Comparison of ENCODE assay signal across 1 cellular context in the genomic region with DNA sequence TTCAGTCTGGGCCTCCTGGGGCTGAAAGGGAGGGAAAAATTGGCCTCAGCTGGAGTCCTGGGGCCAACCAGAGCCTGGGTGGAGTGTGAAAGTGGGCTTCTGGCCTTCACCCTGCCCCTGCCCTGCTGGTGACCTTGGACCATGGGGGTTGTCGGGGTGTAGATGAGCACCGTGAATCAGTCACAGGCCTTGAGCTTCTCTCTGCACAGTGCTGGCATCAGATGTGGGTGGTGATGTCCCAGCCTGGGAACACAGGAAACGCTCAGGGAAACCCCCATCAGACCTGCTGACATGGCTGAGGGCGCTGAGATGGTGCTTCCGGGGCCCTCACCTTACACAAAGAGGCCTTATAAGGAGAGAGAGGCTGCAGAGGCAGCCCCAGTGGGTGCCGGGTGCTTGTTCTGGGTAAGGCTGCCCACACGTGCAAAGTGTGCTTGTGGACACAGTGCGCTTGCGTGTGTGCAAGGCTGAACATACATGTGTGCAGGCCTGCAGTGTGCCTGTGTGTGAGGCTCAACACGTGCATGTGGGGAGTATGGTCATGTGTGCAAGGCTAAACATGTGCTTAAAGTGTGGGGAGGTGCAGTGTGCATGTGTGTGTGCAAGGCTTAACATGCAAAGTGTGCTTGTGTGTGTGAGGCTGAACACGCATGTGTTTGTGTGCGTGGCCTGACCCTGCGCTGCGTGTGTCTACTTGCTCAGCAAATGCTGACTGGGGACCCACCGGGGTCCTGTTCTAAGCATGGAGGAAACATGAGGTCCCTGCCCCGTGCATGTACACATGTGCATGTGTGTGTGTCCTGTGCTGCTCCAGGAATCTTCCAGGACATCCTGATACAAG.
A peak's percentile ranks its signal among the peaks of the same experiment; 100 is the strongest.
TF ChIP-seq lines count a peak whose summit lies in the region.

No MANE protein-coding gene starts in this region.

TF ChIP-seq in HepG2, 621 proteins besides CTCF, POLR2A, EP300 and RAD21 (continued from another document and continues in another):
- TF ChIP-seq, protein P1, sequence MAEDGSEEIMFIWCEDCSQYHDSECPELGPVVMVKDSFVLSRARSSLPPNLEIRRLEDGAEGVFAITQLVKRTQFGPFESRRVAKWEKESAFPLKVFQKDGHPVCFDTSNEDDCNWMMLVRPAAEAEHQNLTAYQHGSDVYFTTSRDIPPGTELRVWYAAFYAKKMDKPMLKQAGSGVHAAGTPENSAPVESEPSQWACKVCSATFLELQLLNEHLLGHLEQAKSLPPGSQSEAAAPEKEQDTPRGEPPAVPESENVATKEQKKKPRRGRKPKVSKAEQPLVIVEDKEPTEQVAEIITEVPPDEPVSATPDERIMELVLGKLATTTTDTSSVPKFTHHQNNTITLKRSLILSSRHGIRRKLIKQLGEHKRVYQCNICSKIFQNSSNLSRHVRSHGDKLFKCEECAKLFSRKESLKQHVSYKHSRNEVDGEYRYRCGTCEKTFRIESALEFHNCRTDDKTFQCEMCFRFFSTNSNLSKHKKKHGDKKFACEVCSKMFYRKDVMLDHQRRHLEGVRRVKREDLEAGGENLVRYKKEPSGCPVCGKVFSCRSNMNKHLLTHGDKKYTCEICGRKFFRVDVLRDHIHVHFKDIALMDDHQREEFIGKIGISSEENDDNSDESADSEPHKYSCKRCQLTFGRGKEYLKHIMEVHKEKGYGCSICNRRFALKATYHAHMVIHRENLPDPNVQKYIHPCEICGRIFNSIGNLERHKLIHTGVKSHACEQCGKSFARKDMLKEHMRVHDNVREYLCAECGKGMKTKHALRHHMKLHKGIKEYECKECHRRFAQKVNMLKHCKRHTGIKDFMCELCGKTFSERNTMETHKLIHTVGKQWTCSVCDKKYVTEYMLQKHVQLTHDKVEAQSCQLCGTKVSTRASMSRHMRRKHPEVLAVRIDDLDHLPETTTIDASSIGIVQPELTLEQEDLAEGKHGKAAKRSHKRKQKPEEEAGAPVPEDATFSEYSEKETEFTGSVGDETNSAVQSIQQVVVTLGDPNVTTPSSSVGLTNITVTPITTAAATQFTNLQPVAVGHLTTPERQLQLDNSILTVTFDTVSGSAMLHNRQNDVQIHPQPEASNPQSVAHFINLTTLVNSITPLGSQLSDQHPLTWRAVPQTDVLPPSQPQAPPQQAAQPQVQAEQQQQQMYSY (CRISPR knock-in tag; IDR thresholded peaks at IDR 0.05) = no peak
- TF ChIP-seq, protein P2, sequence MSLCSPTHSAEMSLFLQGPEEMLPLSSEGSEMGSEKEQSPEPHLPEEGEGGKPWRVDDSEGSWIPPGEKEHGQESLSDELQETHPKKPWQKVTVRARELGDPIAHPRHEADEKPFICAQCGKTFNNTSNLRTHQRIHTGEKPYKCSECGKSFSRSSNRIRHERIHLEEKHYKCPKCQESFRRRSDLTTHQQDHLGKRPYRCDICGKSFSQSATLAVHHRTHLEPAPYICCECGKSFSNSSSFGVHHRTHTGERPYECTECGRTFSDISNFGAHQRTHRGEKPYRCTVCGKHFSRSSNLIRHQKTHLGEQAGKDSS (CRISPR knock-in tag; IDR thresholded peaks at IDR 0.05; ENCODE audit: borderline replicate concordance, low read depth) = no peak; the same call in 1 of the 2 replicates
- TF ChIP-seq HOXA9 (CRISPR knock-in tag; IDR thresholded peaks at IDR 0.05; ENCODE audit: borderline replicate concordance) = no peak
- no peak for TF ChIP-seq ZMYM2 (CRISPR knock-in tag; IDR thresholded peaks at IDR 0.05)
- TF ChIP-seq ZNF30 (CRISPR knock-in tag; IDR thresholded peaks at IDR 0.05) = no peak
- TF ChIP-seq ZSCAN29 (CRISPR knock-in tag; conservative IDR thresholded peaks at IDR 0.05) = no peak
- TF ChIP-seq, protein P3, sequence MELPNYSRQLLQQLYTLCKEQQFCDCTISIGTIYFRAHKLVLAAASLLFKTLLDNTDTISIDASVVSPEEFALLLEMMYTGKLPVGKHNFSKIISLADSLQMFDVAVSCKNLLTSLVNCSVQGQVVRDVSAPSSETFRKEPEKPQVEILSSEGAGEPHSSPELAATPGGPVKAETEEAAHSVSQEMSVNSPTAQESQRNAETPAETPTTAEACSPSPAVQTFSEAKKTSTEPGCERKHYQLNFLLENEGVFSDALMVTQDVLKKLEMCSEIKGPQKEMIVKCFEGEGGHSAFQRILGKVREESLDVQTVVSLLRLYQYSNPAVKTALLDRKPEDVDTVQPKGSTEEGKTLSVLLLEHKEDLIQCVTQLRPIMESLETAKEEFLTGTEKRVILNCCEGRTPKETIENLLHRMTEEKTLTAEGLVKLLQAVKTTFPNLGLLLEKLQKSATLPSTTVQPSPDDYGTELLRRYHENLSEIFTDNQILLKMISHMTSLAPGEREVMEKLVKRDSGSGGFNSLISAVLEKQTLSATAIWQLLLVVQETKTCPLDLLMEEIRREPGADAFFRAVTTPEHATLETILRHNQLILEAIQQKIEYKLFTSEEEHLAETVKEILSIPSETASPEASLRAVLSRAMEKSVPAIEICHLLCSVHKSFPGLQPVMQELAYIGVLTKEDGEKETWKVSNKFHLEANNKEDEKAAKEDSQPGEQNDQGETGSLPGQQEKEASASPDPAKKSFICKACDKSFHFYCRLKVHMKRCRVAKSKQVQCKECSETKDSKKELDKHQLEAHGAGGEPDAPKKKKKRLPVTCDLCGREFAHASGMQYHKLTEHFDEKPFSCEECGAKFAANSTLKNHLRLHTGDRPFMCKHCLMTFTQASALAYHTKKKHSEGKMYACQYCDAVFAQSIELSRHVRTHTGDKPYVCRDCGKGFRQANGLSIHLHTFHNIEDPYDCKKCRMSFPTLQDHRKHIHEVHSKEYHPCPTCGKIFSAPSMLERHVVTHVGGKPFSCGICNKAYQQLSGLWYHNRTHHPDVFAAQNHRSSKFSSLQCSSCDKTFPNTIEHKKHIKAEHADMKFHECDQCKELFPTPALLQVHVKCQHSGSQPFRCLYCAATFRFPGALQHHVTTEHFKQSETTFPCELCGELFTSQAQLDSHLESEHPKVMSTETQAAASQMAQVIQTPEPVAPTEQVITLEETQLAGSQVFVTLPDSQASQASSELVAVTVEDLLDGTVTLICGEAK (IDR thresholded peaks at IDR 0.05) = no peak
- TF ChIP-seq, protein P3 (CRISPR knock-in tag; IDR thresholded peaks at IDR 0.05) = no peak
- no peak for TF ChIP-seq CHD2 (IDR thresholded peaks at IDR 0.05; ENCODE audit: low read depth, low read length)
- no peak for TF ChIP-seq ZNF782 (CRISPR knock-in tag; IDR thresholded peaks at IDR 0.05; ENCODE audit: borderline replicate concordance)
- TF ChIP-seq SRSF1 (optimal IDR thresholded peaks at IDR 0.05; ENCODE audit: low read depth, low read length) = no peak
- TF ChIP-seq, protein P4, sequence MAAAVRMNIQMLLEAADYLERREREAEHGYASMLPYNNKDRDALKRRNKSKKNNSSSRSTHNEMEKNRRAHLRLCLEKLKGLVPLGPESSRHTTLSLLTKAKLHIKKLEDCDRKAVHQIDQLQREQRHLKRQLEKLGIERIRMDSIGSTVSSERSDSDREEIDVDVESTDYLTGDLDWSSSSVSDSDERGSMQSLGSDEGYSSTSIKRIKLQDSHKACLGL (CRISPR knock-in tag; IDR thresholded peaks at IDR 0.05) = peak; percentile 16; the same call in 1 of the 2 replicates
- TF ChIP-seq CC2D1A (CRISPR knock-in tag; IDR thresholded peaks at IDR 0.05) = no peak
- TF ChIP-seq ZNF775 (CRISPR knock-in tag; IDR thresholded peaks at IDR 0.05; ENCODE audit: borderline replicate concordance) = no peak
- TF ChIP-seq, protein P5, sequence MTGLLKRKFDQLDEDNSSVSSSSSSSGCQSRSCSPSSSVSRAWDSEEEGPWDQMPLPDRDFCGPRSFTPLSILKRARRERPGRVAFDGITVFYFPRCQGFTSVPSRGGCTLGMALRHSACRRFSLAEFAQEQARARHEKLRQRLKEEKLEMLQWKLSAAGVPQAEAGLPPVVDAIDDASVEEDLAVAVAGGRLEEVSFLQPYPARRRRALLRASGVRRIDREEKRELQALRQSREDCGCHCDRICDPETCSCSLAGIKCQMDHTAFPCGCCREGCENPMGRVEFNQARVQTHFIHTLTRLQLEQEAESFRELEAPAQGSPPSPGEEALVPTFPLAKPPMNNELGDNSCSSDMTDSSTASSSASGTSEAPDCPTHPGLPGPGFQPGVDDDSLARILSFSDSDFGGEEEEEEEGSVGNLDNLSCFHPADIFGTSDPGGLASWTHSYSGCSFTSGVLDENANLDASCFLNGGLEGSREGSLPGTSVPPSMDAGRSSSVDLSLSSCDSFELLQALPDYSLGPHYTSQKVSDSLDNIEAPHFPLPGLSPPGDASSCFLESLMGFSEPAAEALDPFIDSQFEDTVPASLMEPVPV (CRISPR knock-in tag; IDR thresholded peaks at IDR 0.05) = 0 out of 2 replicates have a peak, but pooled peaks have one; percentile 29
- TF ChIP-seq ZNF549 (CRISPR knock-in tag; IDR thresholded peaks at IDR 0.05) = no peak
- no peak for TF ChIP-seq PHF5A (CRISPR knock-in tag; IDR thresholded peaks at IDR 0.05; ENCODE audit: low read depth, unreplicated experiment)
- TF ChIP-seq ZBTB7B (CRISPR knock-in tag; IDR thresholded peaks at IDR 0.05) = no peak
- TF ChIP-seq PITX1 (CRISPR knock-in tag; IDR thresholded peaks at IDR 0.05) = no peak
- no peak for TF ChIP-seq FIP1L1 (IDR thresholded peaks at IDR 0.05; ENCODE audit: borderline replicate concordance, insufficient read depth, low read depth, low read length)
- TF ChIP-seq, protein P6, sequence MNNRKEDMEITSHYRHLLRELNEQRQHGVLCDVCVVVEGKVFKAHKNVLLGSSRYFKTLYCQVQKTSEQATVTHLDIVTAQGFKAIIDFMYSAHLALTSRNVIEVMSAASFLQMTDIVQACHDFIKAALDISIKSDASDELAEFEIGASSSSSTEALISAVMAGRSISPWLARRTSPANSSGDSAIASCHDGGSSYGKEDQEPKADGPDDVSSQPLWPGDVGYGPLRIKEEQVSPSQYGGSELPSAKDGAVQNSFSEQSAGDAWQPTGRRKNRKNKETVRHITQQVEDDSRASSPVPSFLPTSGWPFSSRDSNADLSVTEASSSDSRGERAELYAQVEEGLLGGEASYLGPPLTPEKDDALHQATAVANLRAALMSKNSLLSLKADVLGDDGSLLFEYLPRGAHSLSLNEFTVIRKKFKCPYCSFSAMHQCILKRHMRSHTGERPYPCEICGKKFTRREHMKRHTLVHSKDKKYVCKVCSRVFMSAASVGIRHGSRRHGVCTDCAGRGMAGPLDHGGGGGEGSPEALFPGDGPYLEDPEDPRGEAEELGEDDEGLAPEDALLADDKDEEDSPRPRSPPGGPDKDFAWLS (CRISPR knock-in tag; IDR thresholded peaks at IDR 0.05; ENCODE audit: borderline replicate concordance) = no peak
